In genomic region chr17:46025510-46025909, GRCh38 we compare ENCODE assay signal across 16 cellular contexts. TPM values are rescaled to one million over a fixed set of nuclear protein-coding genes. Genes with fewer than 3 reads are reported as not detected.
DNase-seq lines count a peak whose midpoint lies in the region; ATAC-seq and TF ChIP-seq lines count a peak whose summit lies in the region.
"Had no signal": no experiment of that assay in that cellular context is flagged by ENCODE, and none has a peak within 500 bp of the region (broad histone marks: within the 10 kb centered on the region; RNA-seq: fewer than 3 reads in every experiment).

No MANE protein-coding gene starts in this region.

- no peak for TF ChIP-seq RAD21 in SK-N-SH (IDR thresholded peaks at IDR 0.05; ENCODE audit: low read length)

- no peak overlapping the region for H2AFZ ChIP-seq in SK-N-SH (ENCODE audit: low read depth)
- H2AFZ ChIP-seq in OCI-LY1 (ENCODE audit: low read length) = no peak overlapping the region
- H2AFZ ChIP-seq in neuronal stem cell (ENCODE audit: low read length) = no peak overlapping the region

- H4K8ac ChIP-seq in neuronal stem cell (ENCODE audit: low read depth, low read length) = no peak overlapping the region

- peak overlapping the region; percentile 44 for H3K18ac ChIP-seq in neuronal stem cell (ENCODE audit: low read length)

- in situ Hi-C loops in ACHN (cut with HindIII; ENCODE audit: low pct_ligation_motif_present, low pct_unique_long_range_greater_than_20kb, low sequenced_read_pairs) = no loop called here

- POLR2A ChIA-PET in SK-N-SH (lab: Yijun Ruan, JAX) = no interaction called here

- H3K4me1 ChIP-seq in SK-N-SH (ENCODE audit: control insufficient read depth in 1 of 2, insufficient read depth in 2 of 2, low read depth in 1 of 2, low read length in 1 of 2) (peaks cover 0 to 14% of the 10 kb centered on the region in 2 experiments; a peak in 1 of 4 replicates), OCI-LY1 (ENCODE audit: insufficient read depth, low read length, severe bottlenecking) (peaks cover 39% of the 10 kb centered on the region), neuronal stem cell (ENCODE audit: control insufficient read depth in 2 of 2, insufficient read depth in 1 of 2, low read depth in 1 of 2, low read length in 2 of 2) (peaks cover 0 to 20% of the 10 kb centered on the region in 2 donors)

- no peak for TF ChIP-seq CTCF in SK-N-SH (IDR thresholded peaks at IDR 0.05)
- TF ChIP-seq CTCF in OCI-LY1 (IDR thresholded peaks at IDR 0.05; ENCODE audit: low read length) = no peak
- TF ChIP-seq CTCF in dorsolateral prefrontal cortex (IDR thresholded peaks at IDR 0.05 in 54 of 56, conservative IDR thresholded peaks at IDR 0.05 in 2 of 56; ENCODE audit: low read depth in 1 of 56, partially characterized antibody in 56 of 56) = no peak

- peak overlapping the region; percentile 56 for H3K23ac ChIP-seq in neuronal stem cell (ENCODE audit: low read depth, low read length, poor library complexity)

- TF ChIP-seq EP300 in SK-N-SH (IDR thresholded peaks at IDR 0.05; ENCODE audit: borderline replicate concordance in 1 of 2, low read depth in 1 of 2, low read length in 1 of 2) = no peak

- H3K79me2 ChIP-seq in SK-N-SH (ENCODE audit: insufficient read depth) (no peaks in the 10 kb centered on the region), OCI-LY1 (ENCODE audit: insufficient read depth, low read length) (no peaks in the 10 kb centered on the region)

- H4K20me1 ChIP-seq in SK-N-SH (ENCODE audit: insufficient read depth) (peaks cover 4% of the 10 kb centered on the region), OCI-LY1 (ENCODE audit: insufficient read depth, low read length) (no peaks in the 10 kb centered on the region)

- CTCF ChIA-PET in SK-N-SH (lab: Yijun Ruan, JAX) = interaction anchor here (0.9 to 6.9 kb wide), 4 partner anchors 14 to 168 kb away, joined by 3 to 50 read pairs (median 5); partner anchors contain the start of gene KANSL1

- peaks cover 29 to 67% of the 10 kb centered on the region in 2 experiments for H3K36me3 ChIP-seq in SK-N-SH (replicated peaks in 1 of 2; ENCODE audit: control insufficient read depth in 1 of 2, insufficient read depth in 2 of 2, low read length in 1 of 2)
- H3K36me3 ChIP-seq in OCI-LY1 (ENCODE audit: insufficient read depth, low read length) = peaks cover 42% of the 10 kb centered on the region; the same call in 1 of the 2 replicates
- H3K36me3 ChIP-seq in neuronal stem cell (replicated peaks in 1 of 2; ENCODE audit: control insufficient read depth in 2 of 2, insufficient read depth in 2 of 2, low read length in 2 of 2) = peaks cover 10 to 67% of the 10 kb centered on the region in 2 donors

- no peak overlapping the region for H2BK120ac ChIP-seq in neuronal stem cell (ENCODE audit: low read depth, low read length)

- no peak overlapping the region for H3K9ac ChIP-seq in SK-N-SH
- no peak overlapping the region; the same call in 1 of the 2 replicates for H3K9ac ChIP-seq in OCI-LY1 (ENCODE audit: low read length)
- peak overlapping the region; percentile 6 for H3K9ac ChIP-seq in neuronal stem cell (ENCODE audit: low read depth, low read length, poor library complexity)

- ATAC-seq in SK-N-SH treated with all-trans-retinoic acid at 6 μM for 48 hours = peak; percentile 11
- no peak for ATAC-seq in HG02588 (IDR thresholded peaks at IDR 0.05; ENCODE audit: unreplicated experiment)

- intact Hi-C loops in dorsolateral prefrontal cortex (cut with DNase I) = loop anchor here in 1 of 2 donors (5.0 kb wide), 1 partner anchor 167 kb away; the partner anchor contains the start of gene KANSL1

- no peak for DNase-seq in SK-N-SH
- no peak for DNase-seq in dorsolateral prefrontal cortex
- DNase-seq in neuronal stem cell (ENCODE audit: low spot score) = no peak
- DNase-seq in NCI-H2227 treated with DMSO at 0.1 percent for 48 hours (lab: John Stamatoyannopoulos, UW) = no peak
- no peak for DNase-seq in ACHN
- DNase-seq: activated effector memory CD4-positive, alpha-beta T cell treated with anti-CD3 and anti-CD28 coated beads, Interleukin-2, amount 50 U/mL, for 16 hours; cerebellar nuclear complex; heart left ventricle; kidney glomerular epithelial cell; OCI-M1 had no signal

- H3K14ac ChIP-seq in neuronal stem cell (ENCODE audit: low read length) = no peak overlapping the region

- H3K27ac ChIP-seq in SK-N-SH (ENCODE audit: low read depth in 2 of 2, low read length in 1 of 2) (no peak overlapping the region; a peak in 1 of 4 replicates), OCI-LY1 (ENCODE audit: low read depth, low read length, poor library complexity, severe bottlenecking) (peak overlapping the region; percentile 70), dorsolateral prefrontal cortex (peak overlapping the region in 41 of 59 donors; percentile 1 to 82 (median 68)), neuronal stem cell (replicated peaks; ENCODE audit: low read length) (no peak overlapping the region)
- H3K27ac ChIP-seq: 22Rv1, epithelial cell of prostate, thoracic aorta had no signal

- H4K91ac ChIP-seq in neuronal stem cell (ENCODE audit: low read depth, low read length, poor library complexity) = no peak overlapping the region

- H3K9me3 ChIP-seq in SK-N-SH (no peaks in the 10 kb centered on the region), OCI-LY1 (ENCODE audit: low read length) (no peaks in the 10 kb centered on the region), neuronal stem cell (replicated peaks in 1 of 2; ENCODE audit: control insufficient read depth in 2 of 2, insufficient read depth in 1 of 2, low read depth in 1 of 2, low read length in 2 of 2) (peaks cover 0 to 2% of the 10 kb centered on the region in 2 donors)
- H3K9me3 ChIP-seq: heart left ventricle, thoracic aorta had no signal

- H3K4me2 ChIP-seq in SK-N-SH (no peak overlapping the region), OCI-LY1 (ENCODE audit: low read length) (no peak overlapping the region), neuronal stem cell (ENCODE audit: insufficient read depth, low read length, poor library complexity, severe bottlenecking) (no peak overlapping the region)

- H3K9me2 ChIP-seq in SK-N-SH (no peaks in the 10 kb centered on the region), OCI-LY1 (ENCODE audit: low read depth, low read length) (no peaks in the 10 kb centered on the region)

- H3K4me3 ChIP-seq in SK-N-SH (ENCODE audit: low read depth in 2 of 2, low read length in 1 of 2) (no peak overlapping the region), OCI-LY1 (ENCODE audit: low read depth, low read length, poor library complexity, severe bottlenecking) (no peak overlapping the region), dorsolateral prefrontal cortex (no peak overlapping the region), neuronal stem cell (ENCODE audit: low read length in 2 of 2) (peak overlapping the region in 1 of 2 donors; percentile 17)
- H3K4me3 ChIP-seq: heart left ventricle, thoracic aorta had no signal

- no peak overlapping the region for H2BK5ac ChIP-seq in neuronal stem cell (ENCODE audit: low read length)

- H2BK12ac ChIP-seq in neuronal stem cell (ENCODE audit: low read length) = no peak overlapping the region

- H3K4ac ChIP-seq in neuronal stem cell (ENCODE audit: low read length) = no peak overlapping the region

- H3K79me1 ChIP-seq in neuronal stem cell (ENCODE audit: low read depth, low read length) = no peaks in the 10 kb centered on the region

- no peak overlapping the region for H2BK15ac ChIP-seq in neuronal stem cell (ENCODE audit: low read length)

- H3K27me3 ChIP-seq in SK-N-SH (ENCODE audit: insufficient read depth) = no peaks in the 10 kb centered on the region
- no peaks in the 10 kb centered on the region for H3K27me3 ChIP-seq in OCI-LY1 (ENCODE audit: insufficient read depth, low read length)
- H3K27me3 ChIP-seq in dorsolateral prefrontal cortex = no peaks in the 10 kb centered on the region
- H3K27me3 ChIP-seq in neuronal stem cell (ENCODE audit: control insufficient read depth in 3 of 3, insufficient read depth in 3 of 3, low read depth in 1 of 3, low read length in 3 of 3) = no peaks in the 10 kb centered on the region
- H3K27me3 ChIP-seq: heart left ventricle had no signal

- H3F3A ChIP-seq in SK-N-SH (replicated peaks; ENCODE audit: insufficient read depth) (peaks cover 11% of the 10 kb centered on the region), OCI-LY1 (ENCODE audit: insufficient read depth, low read length) (no peaks in the 10 kb centered on the region)

- peak overlapping the region; percentile 42 for H2AK5ac ChIP-seq in neuronal stem cell (ENCODE audit: low read depth, low read length)

- 93% methylated on average over 6 of the region's 6 CpGs for WGBS in SK-N-SH (ENCODE audit: low lambda C conversion rate)
- WGBS in neuronal stem cell (ENCODE audit: extremely low coverage in 2 of 2, insufficient read length in 2 of 2, insufficient replicate concordance in 1 of 2), 2 donors = no CpG with 5 or more reads among the region's 6 CpGs

TF ChIP-seq in SK-N-SH treated with all-trans-retinoic acid at 6 μM for 48 hours, 23 proteins besides CTCF, POLR2A, EP300 and RAD21:
- TF ChIP-seq RARB (CRISPR knock-in tag; IDR thresholded peaks at IDR 0.05) = no peak
- no peak for TF ChIP-seq TOX (CRISPR knock-in tag; IDR thresholded peaks at IDR 0.05; ENCODE audit: borderline replicate concordance)
- TF ChIP-seq ZNF70 (CRISPR knock-in tag; IDR thresholded peaks at IDR 0.05) = no peak
- TF ChIP-seq ESRRG (CRISPR knock-in tag; IDR thresholded peaks at IDR 0.05) = no peak
- TF ChIP-seq PPARA (CRISPR knock-in tag; IDR thresholded peaks at IDR 0.05; ENCODE audit: borderline replicate concordance) = no peak
- TF ChIP-seq CSDC2 (CRISPR knock-in tag; IDR thresholded peaks at IDR 0.05) = no peak
- TF ChIP-seq ZNF8 (CRISPR knock-in tag; IDR thresholded peaks at IDR 0.05) = no peak
- TF ChIP-seq OSR1 (CRISPR knock-in tag; IDR thresholded peaks at IDR 0.05) = no peak
TF ChIP-seq in SK-N-SH treated with all-trans-retinoic acid at 6 μM for 48 hours: peak in this region for 0.

TF ChIP-seq in SK-N-SH, 30 proteins besides CTCF, POLR2A, EP300 and RAD21 (continues in another document):
- TF ChIP-seq MAX (IDR thresholded peaks at IDR 0.05; ENCODE audit: low read depth) (no peak), TCF12 (IDR thresholded peaks at IDR 0.05) (no peak)

RNA-seq across cellular contexts. Expression of gene STH, which starts 26.5 kb away (rescaled TPM):
- not detected in 2 replicates for polyA plus RNA-seq in SK-N-SH (2012; rRNA removed)
- not detected in 2 replicates for polyA plus RNA-seq in SK-N-SH (2012; cell fraction: cytosol; rRNA removed)
- not detected in 2 replicates for polyA plus RNA-seq in SK-N-SH (2012; cell fraction: nucleus; rRNA removed)
- 10 to 100 TPM in 84 of 120 experiments, 1 to 10 TPM in 36; 1.8 to 35.0 (median 12.2) TPM for total RNA-seq in dorsolateral prefrontal cortex
- not detected for polyA plus RNA-seq in neuronal stem cell (2013, experiment 1 of 2)
- polyA plus RNA-seq in neuronal stem cell (2013, experiment 2 of 2) = not detected
- total RNA-seq: thoracic aorta had no signal

Comparison
In these comparisons a context has a peak if more than half of its experiments do, and no peak if none do; other contexts are left out.
1. H3K27ac ChIP-seq: peak in OCI-LY1 (single experiment) and dorsolateral prefrontal cortex (41 of 59); none in SK-N-SH (0 of 2) and neuronal stem cell (single experiment).